34 cellular contexts compared by ENCODE assay signal in genomic region chr16:81164958-81165357, GRCh38.
"Had no signal": no experiment of that assay in that cellular context is flagged by ENCODE, and none has a peak within 500 bp of the region (broad histone marks: within the 10 kb centered on the region; RNA-seq: fewer than 3 reads in every experiment).

No MANE protein-coding gene starts in this region.

- H3K4me1 ChIP-seq: adrenal gland, body of pancreas, breast epithelium had no signal

- H3K9me3 ChIP-seq: adrenal gland, body of pancreas, breast epithelium had no signal

- H3K27ac ChIP-seq: adrenal gland, body of pancreas, brain microvascular endothelial cell, breast epithelium, VCaP had no signal

- DNase-seq: activated B cell treated with CpG ODN at 0.5 μM for 24 hours; activated CD4-positive, alpha-beta memory T cell treated with anti-CD3 and anti-CD28 coated beads for 36 hours; activated CD4-positive, alpha-beta T cell treated with anti-CD3 and anti-CD28 coated beads for 4 hours; activated CD4-positive, alpha-beta T cell treated with anti-CD3 and anti-CD28 coated beads, Interleukin-2, amount 10 ng/mL, durations not matched to agents 24 days and 14 days; activated CD4-positive, alpha-beta T cell treated with anti-CD3 and anti-CD28 coated beads, Interleukin-2, amount 50 U/mL, for 1 hour; activated CD4-positive, alpha-beta T cell treated with anti-CD3 and anti-CD28 coated beads, Interleukin-2, amount 50 U/mL, for 4 hours; activated CD4-positive, CD25-positive, alpha-beta regulatory T cell treated with anti-CD3 and anti-CD28 coated beads, Interleukin-2, amount 50 U/mL, for 72 hours; activated CD8-positive, alpha-beta memory T cell treated with anti-CD3 and anti-CD28 coated beads, Interleukin-2, amount 50 U/mL, for 4 hours; activated CD8-positive, alpha-beta T cell treated with anti-CD3 and anti-CD28 coated beads for 36 hours; activated effector memory CD4-positive, alpha-beta T cell treated with anti-CD3 and anti-CD28 coated beads, Interleukin-2, amount 50 U/mL, for 16 hours; activated gamma-delta T cell treated with Interleukin-2 at 50 U/mL for 16 hours; activated naive CD4-positive, alpha-beta T cell; activated naive CD4-positive, alpha-beta T cell treated with anti-CD3 and anti-CD28 coated beads for 36 hours; activated naive CD4-positive, alpha-beta T cell treated with anti-CD3 and anti-CD28 coated beads, Interleukin-2, amount 50 U/mL, for 16 hours; activated naive CD8-positive, alpha-beta T cell treated with anti-CD3 and anti-CD28 coated beads for 36 hours; activated T-cell treated with anti-CD3 and anti-CD28 coated beads for 4 hours; activated T-cell treated with anti-CD3 and anti-CD28 coated beads, Interleukin-2, amount 50 U/mL, for 1 hour; activated T-cell treated with anti-CD3 and anti-CD28 coated beads, Interleukin-2, amount 50 U/mL, for 4 hours; activated T-cell treated with anti-CD3 and anti-CD28 coated beads, Interleukin-2, amount 50 U/mL, for 72 hours; adrenal gland; amniotic stem cell; aorta; body of pancreas; brain microvascular endothelial cell; central memory CD4-positive, alpha-beta T cell; T-helper 1 cell; T-helper 2 cell; T-helper 9 cell had no signal

- H3K4me3 ChIP-seq: adrenal gland, body of pancreas, breast epithelium had no signal

- ATAC-seq: activated CD8-positive, alpha-beta T cell treated with anti-CD3 and anti-CD28 coated beads for 36 hours; activated naive CD4-positive, alpha-beta T cell treated with anti-CD3 and anti-CD28 coated beads, Interleukin-2, amount 50 U/mL, for 72 hours; activated T-cell treated with anti-CD3 and anti-CD28 coated beads, Interleukin-2, amount 50 U/mL, for 4 hours; activated T-cell treated with anti-CD3 and anti-CD28 coated beads, Interleukin-2, amount 50 U/mL, for 72 hours; activated T-helper 17 cell treated with anti-CD3 and anti-CD28 coated beads, Interleukin-2, amount 50 U/mL, for 72 hours; body of pancreas had no signal

- H3K36me3 ChIP-seq: adrenal gland, brain microvascular endothelial cell, breast epithelium had no signal

- H3K27me3 ChIP-seq: adrenal gland, body of pancreas, brain microvascular endothelial cell, breast epithelium had no signal

- FAIRE-seq: astrocyte, TTC549 had no signal
